In the genomic region with DNA sequence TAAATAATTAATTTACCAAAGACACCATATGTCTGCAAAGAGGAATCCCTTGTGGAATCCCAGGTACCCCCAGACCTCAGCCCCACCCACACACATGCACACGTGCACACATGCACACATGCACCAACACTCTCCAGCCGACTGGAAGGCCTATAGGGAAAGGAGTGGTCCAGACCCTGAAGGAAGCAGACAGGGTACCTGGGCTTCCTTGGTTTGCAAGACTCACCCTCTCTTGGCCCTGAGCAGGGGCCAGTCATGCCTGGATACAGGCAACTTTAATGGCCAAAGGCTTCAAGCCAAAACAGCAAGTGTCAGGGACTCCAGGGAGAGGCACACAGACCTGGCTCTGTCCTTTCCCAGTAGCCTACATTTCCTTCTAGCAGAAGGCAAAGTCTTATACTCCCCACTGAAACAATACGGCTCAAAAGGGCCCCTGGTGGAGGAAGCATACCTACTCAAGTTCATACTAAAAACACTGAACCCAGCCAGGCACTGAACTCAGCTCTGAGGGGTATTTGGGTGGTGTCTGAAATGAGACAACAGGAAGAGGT, we compare ENCODE assay signal across 8 cellular contexts. TPM values are rescaled to one million over a fixed set of nuclear protein-coding genes. Genes with fewer than 3 reads are reported as not detected.
DNase-seq lines count a peak whose midpoint lies in the region; ATAC-seq, FAIRE-seq and TF ChIP-seq lines count a peak whose summit lies in the region.

No MANE protein-coding gene starts in this region.

- no peak overlapping the region for H3K4me3 ChIP-seq in left lung

- in situ Hi-C loops in G401 (cut with HindIII; ENCODE audit: low sequenced_read_pairs): loop anchor here (10.0 kb wide), 1 partner anchor 100 kb away; no protein-coding TSS in a partner anchor

- H3K36me3 ChIP-seq in left lung: peaks cover 0 to 23% of the 10 kb centered on the region in 2 donors

- H3K4me1 ChIP-seq in left lung: peaks cover 0 to 10% of the 10 kb centered on the region in 2 donors

- intact Hi-C loops in left lung (cut with DNase I): loop anchor here in 1 of 2 donors (10.0 kb wide), 2 partner anchors 110 to 270 kb away; no protein-coding TSS in a partner anchor

- no peak for TF ChIP-seq CTCF in left lung (IDR thresholded peaks at IDR 0.05)

- no peak overlapping the region for H3K27ac ChIP-seq in left lung

- H3K9me3 ChIP-seq in left lung: no peaks in the 10 kb centered on the region

- FAIRE-seq in HTR-8/SVneo (lab: Jason Lieb, UNC): peak; percentile 66

- no peaks in the 10 kb centered on the region for H3K27me3 ChIP-seq in left lung

- ATAC-seq in GM18858 (IDR thresholded peaks at IDR 0.05; ENCODE audit: unreplicated experiment) (peak; percentile 22), GM21529 (IDR thresholded peaks at IDR 0.05; ENCODE audit: unreplicated experiment) (peak; percentile 25), left lung (peak; percentile 9)

- no peak for DNase-seq in HTR-8/SVneo (ENCODE audit: insufficient read length, low spot score)
- peak in 1 of 2 donors; percentile 14 for DNase-seq in left lung
- DNase-seq in NCI-H82 treated with DMSO at 0.1 percent for 48 hours (lab: John Stamatoyannopoulos, UW; ENCODE audit: unreplicated experiment): no peak
- DNase-seq in NCI-H345 (lab: John Stamatoyannopoulos, UW): no peak
- no peak for DNase-seq in G401 (ENCODE audit: low spot score)
- DNase-seq in cerebellum (ENCODE audit: low spot score): no peak

RNA-seq across cellular contexts. Expression of gene MFGE8, which starts 8.8 kb away (rescaled TPM):
- total RNA-seq in left lung (100 to 1,000 TPM; 131 to 142 TPM), cerebellum (67.5 TPM)
- total RNA-seq in G401 (2014; rRNA removed; shearing (Covaris generic)): 108 and 114 TPM in 2 replicates

RNA-seq across cellular contexts. Expression of gene HAPLN3, which starts 9.0 kb away (rescaled TPM):
- total RNA-seq in left lung (10 to 100 TPM in 1 of 2 donors, 1 to 10 TPM in 1; 7.7 to 10.6 TPM), cerebellum (9.6 TPM)
- total RNA-seq in G401 (2014; rRNA removed; shearing (Covaris generic)): 60.6 and 74.5 TPM in 2 replicates
